ENCODE assay signal across 2 cellular contexts in genomic region chr19:18996796-18997394, GRCh38.
TF ChIP-seq lines count a peak whose summit lies in the region.

No MANE protein-coding gene starts in this region.

TF ChIP-seq in GM23338, 12 proteins besides CTCF, POLR2A, EP300 and RAD21:
- TF ChIP-seq ZNF331 (CRISPR knock-in tag; IDR thresholded peaks at IDR 0.05; ENCODE audit: low read depth) (no peak), EZH2 (IDR thresholded peaks at IDR 0.05; ENCODE audit: low read depth, unreplicated experiment) (no peak), ZNF462 (CRISPR knock-in tag; IDR thresholded peaks at IDR 0.05) (no peak), NANOG (IDR thresholded peaks at IDR 0.05; ENCODE audit: borderline replicate concordance) (no peak), CREB1 (CRISPR knock-in tag; IDR thresholded peaks at IDR 0.05; ENCODE audit: low read depth) (no peak), ZNF114 (CRISPR knock-in tag; IDR thresholded peaks at IDR 0.05) (no peak)

TF ChIP-seq in K562, 482 proteins besides CTCF, POLR2A, EP300 and RAD21:
- TF ChIP-seq GTF3C2 (IDR thresholded peaks at IDR 0.05; ENCODE audit: borderline replicate concordance, extremely low read depth, insufficient read length) (no peak), U2AF2 (optimal IDR thresholded peaks at IDR 0.05; ENCODE audit: low read depth, low read length) (no peak), MEF2A (IDR thresholded peaks at IDR 0.05; ENCODE audit: control insufficient read depth, low read depth, low read length) (no peak), FOXA1 (IDR thresholded peaks at IDR 0.05; ENCODE audit: borderline replicate concordance) (no peak), ZNF311 (CRISPR knock-in tag; IDR thresholded peaks at IDR 0.05) (no peak), MYBL2 (IDR thresholded peaks at IDR 0.05; ENCODE audit: low read depth) (no peak), MYBL2 (CRISPR knock-in tag; IDR thresholded peaks at IDR 0.05; ENCODE audit: borderline replicate concordance) (no peak), ZBTB8A (IDR thresholded peaks at IDR 0.05; ENCODE audit: partially characterized antibody) (no peak), MGA (IDR thresholded peaks at IDR 0.05) (no peak), SOX6 (IDR thresholded peaks at IDR 0.05) (no peak), DIDO1 (tag; IDR thresholded peaks at IDR 0.05; ENCODE audit: low read depth) (no peak), PURB (CRISPR knock-in tag; IDR thresholded peaks at IDR 0.05; ENCODE audit: low read depth) (no peak), GATA2 (CRISPR knock-in tag; IDR thresholded peaks at IDR 0.05) (no peak), HDAC1 (IDR thresholded peaks at IDR 0.05) (no peak)
